Comparison of ENCODE assay signal across 1 cellular context in genomic region chr18:40413160-40413559, GRCh38.
TF ChIP-seq lines count a peak whose summit lies in the region.

No MANE protein-coding gene starts in this region.

TF ChIP-seq in HCT116, 20 proteins besides CTCF, POLR2A, EP300 and RAD21 (continued from another document):
- TF ChIP-seq TCF7L2 (IDR thresholded peaks at IDR 0.05; ENCODE audit: borderline replicate concordance, extremely low read depth, insufficient read depth, insufficient read length) (no peak), SRF (IDR thresholded peaks at IDR 0.05; ENCODE audit: low read depth) (no peak), POLR2AphosphoS5 (IDR thresholded peaks at IDR 0.05; ENCODE audit: low read depth, low read length) (no peak), ZNF274 (IDR thresholded peaks at IDR 0.05; ENCODE audit: low read depth, low read length) (no peak), ZFX (IDR thresholded peaks at IDR 0.05) (no peak), ELF1 (IDR thresholded peaks at IDR 0.05; ENCODE audit: borderline replicate concordance, low read depth) (no peak)
TF ChIP-seq in HCT116: peak in this region for 0.
